ENCODE assay signal across 1 cellular context in the genomic region with DNA sequence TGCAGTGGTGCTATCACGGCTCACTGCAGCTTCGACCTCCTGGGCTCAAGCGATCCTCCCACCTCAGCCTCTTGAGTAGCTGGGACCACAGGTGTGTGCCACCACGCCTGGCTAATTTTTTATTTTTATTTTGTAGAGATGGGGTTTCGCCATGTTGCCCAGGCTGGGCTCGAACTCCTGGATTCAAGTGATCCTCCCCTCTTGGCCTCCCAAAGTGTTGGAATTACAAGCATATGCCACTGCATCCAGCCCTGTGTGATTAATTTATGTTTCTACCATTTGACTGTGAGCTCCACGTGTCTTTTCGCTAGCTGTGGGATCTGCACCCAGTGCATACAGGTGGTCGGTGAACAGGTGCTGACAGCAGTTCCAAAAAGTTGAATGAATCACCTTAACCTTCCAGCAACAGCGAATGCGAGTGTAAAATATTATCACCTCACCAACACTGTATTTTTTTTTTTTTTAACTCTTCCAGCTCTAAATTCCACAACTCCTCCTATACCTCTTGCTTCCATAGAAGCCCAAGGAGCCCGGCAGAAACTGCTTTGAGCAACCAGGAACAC.
TF ChIP-seq lines count a peak whose summit lies in the region.

No MANE protein-coding gene starts in this region.

TF ChIP-seq in H1, 55 proteins besides CTCF, POLR2A, EP300 and RAD21 (continued from another document):
- TF ChIP-seq HDAC6 (IDR thresholded peaks at IDR 0.05; ENCODE audit: low read depth, low read length), result no peak
- no peak for TF ChIP-seq MAFK (IDR thresholded peaks at IDR 0.05; ENCODE audit: low read depth, low read length)
- no peak for TF ChIP-seq SUZ12 (IDR thresholded peaks at IDR 0.05; ENCODE audit: low read length)
- no peak for TF ChIP-seq KDM4A (IDR thresholded peaks at IDR 0.05; ENCODE audit: low read depth, low read length, severe bottlenecking)
- TF ChIP-seq CBX8 (IDR thresholded peaks at IDR 0.05; ENCODE audit: borderline replicate concordance, low read depth, low read length), result no peak
- TF ChIP-seq, protein P1, sequence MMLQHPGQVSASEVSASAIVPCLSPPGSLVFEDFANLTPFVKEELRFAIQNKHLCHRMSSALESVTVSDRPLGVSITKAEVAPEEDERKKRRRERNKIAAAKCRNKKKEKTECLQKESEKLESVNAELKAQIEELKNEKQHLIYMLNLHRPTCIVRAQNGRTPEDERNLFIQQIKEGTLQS (IDR thresholded peaks at IDR 0.05; ENCODE audit: insufficient read depth, low read depth, low read length), result no peak
- TF ChIP-seq ZNF274 (IDR thresholded peaks at IDR 0.05; ENCODE audit: borderline replicate concordance, extremely low read depth, low read length), result no peak
- no peak for TF ChIP-seq EZH2 (IDR thresholded peaks at IDR 0.05; ENCODE audit: low read depth, low read length, severe bottlenecking)
